Comparison of ENCODE assay signal across 23 cellular contexts in the genomic region with DNA sequence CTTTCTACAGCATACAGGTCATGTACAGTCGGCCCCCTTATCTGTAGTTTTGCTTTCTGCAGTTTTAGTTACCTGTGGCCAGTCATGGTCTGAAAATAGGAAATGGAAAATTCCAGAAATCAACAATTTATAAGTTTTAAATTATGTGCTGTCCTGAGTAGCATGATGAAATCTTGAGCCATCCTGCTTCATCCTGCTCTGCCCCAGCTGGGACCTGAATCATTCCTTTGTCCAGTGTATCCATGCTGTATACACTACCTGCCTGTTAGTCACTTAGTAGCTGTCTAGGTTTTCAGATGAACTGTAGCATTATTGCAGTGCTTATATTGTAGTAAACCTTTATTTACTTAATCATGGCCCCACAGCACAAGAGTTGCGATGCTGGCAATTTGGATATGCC. TPM values are rescaled to one million over a fixed set of nuclear protein-coding genes. Genes with fewer than 3 reads are reported as not detected.
DNase-seq lines count a peak whose midpoint lies in the region; ATAC-seq and TF ChIP-seq lines count a peak whose summit lies in the region.
"Had no signal": no experiment of that assay in that cellular context is flagged by ENCODE, and none has a peak within 500 bp of the region (broad histone marks: within the 10 kb centered on the region; RNA-seq: fewer than 3 reads in every experiment).

No MANE protein-coding gene starts in this region.

- no peaks in the 10 kb centered on the region for H3K27me3 Mint-ChIP-seq in naive thymus-derived CD8-positive, alpha-beta T cell
- H3K27me3 Mint-ChIP-seq: activated naive CD4-positive, alpha-beta T cell treated with anti-CD3 and anti-CD28 coated beads, Interleukin-2, amount 50 U/mL, for 24 hours; progenitor cell of endocrine pancreas had no signal

- H3K27ac ChIP-seq in PC-9 = peak overlapping the region; percentile 53; the same call in 1 of the 2 replicates
- no peak overlapping the region for H3K27ac ChIP-seq in lower lobe of right lung
- H3K27ac ChIP-seq in RWPE1 = no peak overlapping the region
- H3K27ac ChIP-seq: ascending aorta, neural progenitor cell, thyroid gland had no signal

- ATAC-seq in lower lobe of right lung = no peak
- no peak for ATAC-seq in naive thymus-derived CD8-positive, alpha-beta T cell
- ATAC-seq in HG02840 (IDR thresholded peaks at IDR 0.05; ENCODE audit: low FRiP score, unreplicated experiment) = no peak
- ATAC-seq: left lobe of liver had no signal

- no peak for TF ChIP-seq CTCF in PC-9 (conservative IDR thresholded peaks at IDR 0.05)
- TF ChIP-seq CTCF in kidney epithelial cell (IDR thresholded peaks at IDR 0.05; ENCODE audit: insufficient read depth, low read length, poor library complexity, severe bottlenecking) = no peak
- no peak for TF ChIP-seq CTCF in lower lobe of right lung (IDR thresholded peaks at IDR 0.05)
- TF ChIP-seq CTCF in RWPE1 (conservative IDR thresholded peaks at IDR 0.05; ENCODE audit: low read depth) = no peak

- no peaks in the 10 kb centered on the region for H4K20me1 ChIP-seq in PC-9 (ENCODE audit: insufficient read depth)

- no peak overlapping the region for H3K4me2 ChIP-seq in PC-9
- H3K4me2 ChIP-seq: neural progenitor cell, smooth muscle cell had no signal

- H3K79me2 ChIP-seq in PC-9 (ENCODE audit: low read depth) = no peaks in the 10 kb centered on the region

- DNase-seq in EL = peak; percentile 15
- no peak for DNase-seq in PC-9
- peak; percentile 35 for DNase-seq in dedifferentiated amniotic fluid mesenchymal stem cell (ENCODE audit: extremely low spot score)
- DNase-seq in kidney epithelial cell (ENCODE audit: low read depth) = peak; percentile 16
- DNase-seq in lower lobe of right lung = no peak
- DNase-seq in naive thymus-derived CD8-positive, alpha-beta T cell = no peak
- no peak for DNase-seq in RWPE1 (ENCODE audit: low spot score)
- DNase-seq: ACHN; NCI-H146; NCI-H2171; NCI-H526 treated with DMSO at 0.1 percent for 48 hours; SHP77 treated with DMSO at 0.1 percent for 48 hours; stimulated activated CD4-positive, alpha-beta T cell treated with anti-CD3 and anti-CD28 coated beads, Interleukin-2, amount 100 ng/mL, for 48 hours; stimulated activated naive CD4-positive, alpha-beta T cell treated with Interleukin-2 at 50 U/mL for 16 hours; thyroid gland had no signal

- intact Hi-C loops in PC-9 (cut with micrococcal nuclease; ENCODE audit: unreplicated experiment) (no loop called here), lower lobe of right lung (cut with DNase I) (no loop called here)

- no peak overlapping the region for H3K27ac Mint-ChIP-seq in naive thymus-derived CD8-positive, alpha-beta T cell
- H3K27ac Mint-ChIP-seq: activated naive CD4-positive, alpha-beta T cell treated with anti-CD3 and anti-CD28 coated beads, Interleukin-2, amount 50 U/mL, for 24 hours; activated T-helper 1 cell treated with anti-CD3 and anti-CD28 coated beads, Interleukin-12 subunit alpha, Interleukin-12 subunit beta, Interleukin-2, Interleukin-4 antibody, amounts not matched to agents 30 ng/mL and 10 ng/mL and 1 ng/mL, durations not matched to agents 14 hours and 24 hours and 36 hours; neural progenitor cell had no signal

- no TSS peak for BruUV-seq in PC-9 (replicated peaks; lab: Mats Ljungman, UMichigan)

- H3F3A ChIP-seq in PC-9 (ENCODE audit: insufficient read depth, low read depth) = no peaks in the 10 kb centered on the region

- peaks cover 0 to 28% (median 14%) of the 10 kb centered on the region in 9 donors for H3K9me3 Mint-ChIP-seq in naive thymus-derived CD8-positive, alpha-beta T cell
- H3K9me3 Mint-ChIP-seq: neural progenitor cell had no signal

- H3K36me3 Mint-ChIP-seq in naive thymus-derived CD8-positive, alpha-beta T cell = peaks cover 53 to 93% (median 91%) of the 10 kb centered on the region in 3 donors

- H3K36me3 ChIP-seq in PC-9 (ENCODE audit: low read depth) (no peaks in the 10 kb centered on the region), kidney epithelial cell (ENCODE audit: control insufficient read depth, insufficient read depth, low read length) (no peaks in the 10 kb centered on the region), lower lobe of right lung (peaks cover 77% of the 10 kb centered on the region)

- no peaks in the 10 kb centered on the region for H3K9me3 ChIP-seq in PC-9 (ENCODE audit: insufficient read depth, low read depth)
- H3K9me3 ChIP-seq in lower lobe of right lung = no peaks in the 10 kb centered on the region
- H3K9me3 ChIP-seq: ascending aorta, thyroid gland had no signal

- H3K4me1 Mint-ChIP-seq in naive thymus-derived CD8-positive, alpha-beta T cell = peaks cover 0 to 4% (median 1%) of the 10 kb centered on the region in 4 donors
- H3K4me1 Mint-ChIP-seq: activated naive CD4-positive, alpha-beta T cell treated with anti-CD3 and anti-CD28 coated beads, Interleukin-2, amount 50 U/mL, for 24 hours had no signal

- no peaks in the 10 kb centered on the region for H3K4me1 ChIP-seq in PC-9 (replicated peaks; ENCODE audit: insufficient read depth)
- H3K4me1 ChIP-seq in lower lobe of right lung = no peaks in the 10 kb centered on the region
- H3K4me1 ChIP-seq: ascending aorta, neural progenitor cell, thyroid gland had no signal

- POLR2A ChIA-PET in PC-9 (lab: Charles Lee; ENCODE audit: unreplicated experiment) = no interaction called here
- POLR2A ChIA-PET in naive thymus-derived CD8-positive, alpha-beta T cell (lab: Charles Lee) = no interaction called here
- POLR2A ChIA-PET in RWPE1 (lab: Yijun Ruan, JAX; ENCODE audit: low non-redundant PET) = no interaction called here

- H3K4me3 ChIP-seq in PC-9 (no peak overlapping the region), kidney epithelial cell (ENCODE audit: low read depth, low read length) (no peak overlapping the region), lower lobe of right lung (no peak overlapping the region)
- H3K4me3 ChIP-seq: ascending aorta, neural progenitor cell, smooth muscle cell, thyroid gland had no signal

- H3K27me3 ChIP-seq in PC-9 (ENCODE audit: insufficient read depth, low read depth) (no peaks in the 10 kb centered on the region), kidney epithelial cell (ENCODE audit: control insufficient read depth, insufficient read depth, low read length) (no peaks in the 10 kb centered on the region), lower lobe of right lung (ENCODE audit: low read depth) (no peaks in the 10 kb centered on the region)
- H3K27me3 ChIP-seq: ascending aorta, neural progenitor cell, thyroid gland had no signal

- CTCF ChIA-PET in PC-9 (lab: Charles Lee) (no interaction called here), RWPE1 (lab: Yijun Ruan, JAX) (interaction anchor here (0.6 kb wide), 1 partner anchor 14 kb away, joined by 3 read pairs; no protein-coding TSS in a partner anchor)

- no peak overlapping the region for H2AFZ ChIP-seq in PC-9
- H2AFZ ChIP-seq: neural progenitor cell had no signal

- no peak overlapping the region for H3K4me3 Mint-ChIP-seq in naive thymus-derived CD8-positive, alpha-beta T cell
- H3K4me3 Mint-ChIP-seq: activated naive CD4-positive, alpha-beta T cell treated with anti-CD3 and anti-CD28 coated beads, Interleukin-2, amount 50 U/mL, for 24 hours; activated T-helper 1 cell treated with anti-CD3 and anti-CD28 coated beads, Interleukin-12 subunit alpha, Interleukin-12 subunit beta, Interleukin-2, Interleukin-4 antibody, amounts not matched to agents 30 ng/mL and 10 ng/mL and 1 ng/mL, durations not matched to agents 14 hours and 24 hours and 36 hours; neural progenitor cell had no signal

- no peaks in the 10 kb centered on the region for H3K9me2 ChIP-seq in PC-9 (ENCODE audit: insufficient read depth)

RNA-seq across cellular contexts. Expression of gene AP4E1, which starts 44.8 kb away (rescaled TPM):
- 5.7 and 10.0 TPM in 2 replicates for total RNA-seq in PC-9 (2021)
- total RNA-seq in kidney epithelial cell = 11.0 and 11.3 TPM in 2 replicates
- total RNA-seq in lower lobe of right lung = 11.3 TPM
- 10 to 100 TPM; 16.1 to 18.1 TPM for total RNA-seq in naive thymus-derived CD8-positive, alpha-beta T cell
- polyA plus RNA-seq in naive thymus-derived CD8-positive, alpha-beta T cell = 1 to 10 TPM; 3.6 to 4.2 (median 3.7) TPM

Comparison
In these comparisons a context has a peak if more than half of its experiments do, and no peak if none do; other contexts are left out.
1. DNase-seq: peak in EL (single experiment), dedifferentiated amniotic fluid mesenchymal stem cell (single experiment) and kidney epithelial cell (single experiment); none in PC-9 (0 of 2), lower lobe of right lung (single experiment), naive thymus-derived CD8-positive, alpha-beta T cell (0 of 10) and RWPE1 (single experiment).